Comparison of ENCODE assay signal across 1 cellular context in the genomic region with DNA sequence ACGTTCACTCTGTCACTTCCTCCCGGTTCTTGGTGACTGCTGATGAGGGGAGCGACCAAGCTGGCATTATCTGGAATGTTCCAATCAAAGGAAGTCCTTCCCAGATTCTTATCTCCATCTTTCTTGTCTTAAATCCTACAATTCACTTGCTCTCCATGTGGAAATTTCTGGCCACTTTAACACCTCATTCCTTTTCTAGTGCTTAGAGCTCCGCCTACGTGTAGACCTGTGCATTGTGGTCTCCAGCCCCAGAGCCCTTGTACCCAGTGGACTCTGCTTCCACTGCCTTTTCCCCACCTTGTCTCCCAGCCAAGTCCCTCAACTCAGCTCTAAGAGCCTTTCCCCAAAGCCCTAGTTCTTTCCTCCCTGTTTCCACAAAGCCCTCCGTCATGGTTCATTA.
TF ChIP-seq lines count a peak whose summit lies in the region.

No MANE protein-coding gene starts in this region.

TF ChIP-seq in GM23338, 12 proteins besides CTCF, POLR2A, EP300 and RAD21 (continued from another document):
- no peak for TF ChIP-seq ZNF331 (CRISPR knock-in tag; IDR thresholded peaks at IDR 0.05; ENCODE audit: low read depth)
- no peak for TF ChIP-seq JUNB (IDR thresholded peaks at IDR 0.05; ENCODE audit: unreplicated experiment)
